Comparison of ENCODE assay signal across 11 cellular contexts in the genomic region with DNA sequence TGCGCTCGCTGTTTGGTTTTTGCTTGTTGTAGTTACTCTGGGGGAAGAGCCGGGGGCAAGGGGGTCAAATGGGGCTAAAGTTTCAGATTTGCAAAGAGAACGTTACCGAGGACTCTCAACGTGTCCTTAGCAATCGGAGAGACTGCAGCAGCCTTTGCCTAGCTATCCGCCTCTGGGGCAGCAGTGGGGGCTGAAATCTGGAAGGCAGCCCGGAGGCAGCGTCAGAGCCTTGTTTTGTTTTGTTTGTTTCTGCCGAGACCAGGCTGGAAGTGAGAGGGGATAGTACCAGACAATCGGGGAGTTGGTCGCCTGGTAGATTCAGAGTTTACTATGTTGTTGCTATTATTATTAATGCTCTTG. TPM values are rescaled to one million over a fixed set of nuclear protein-coding genes. Genes with fewer than 3 reads are reported as not detected.
DNase-seq lines count a peak whose midpoint lies in the region; ATAC-seq, FAIRE-seq and TF ChIP-seq lines count a peak whose summit lies in the region.
"Had no signal": no experiment of that assay in that cellular context is flagged by ENCODE, and none has a peak within 500 bp of the region (broad histone marks: within the 10 kb centered on the region; RNA-seq: fewer than 3 reads in every experiment).

No MANE protein-coding gene starts in this region.

- no peak for TF ChIP-seq POLR2A in A549 (IDR thresholded peaks at IDR 0.05; ENCODE audit: low read length)

- H3K27ac ChIP-seq in A549 = no peak overlapping the region

- ATAC-seq in A549 (no peak), SK-N-SH treated with all-trans-retinoic acid at 6 μM for 48 hours (peak; percentile 18; the same call in 2 of the 3 replicates), HG03457 (IDR thresholded peaks at IDR 0.05; ENCODE audit: unreplicated experiment) (no peak)

- no peaks in the 10 kb centered on the region for H3K4me1 ChIP-seq in A549

- POLR2A ChIA-PET in A549 (lab: Yijun Ruan, JAX) = no interaction called here

- TF ChIP-seq CTCF in A549 (IDR thresholded peaks at IDR 0.05) = no peak

- TF ChIP-seq EP300 in A549 (IDR thresholded peaks at IDR 0.05) = no peak

- FAIRE-seq in A549 (lab: Jason Lieb, UNC) (no peak), frontal cortex (lab: Jason Lieb, UNC) (no peak)

- CTCF ChIA-PET in A549 (lab: Yijun Ruan, JAX) = interaction anchor here (0.6 kb wide), 1 partner anchor 660 kb away, joined by 3 read pairs; no protein-coding TSS in a partner anchor

- no peak overlapping the region for H3K4me3 ChIP-seq in A549

- 0 out of 3 replicates have a peak overlapping the region, but pooled peaks have one; percentile 19 for H3K4me2 ChIP-seq in A549

- no peak for DNase-seq in A549 (ENCODE audit: low read depth in 1 of 2, low spot score in 1 of 2)
- peak; percentile 51 to 71 for DNase-seq in frontal cortex (ENCODE audit: low spot score in 2 of 2)
- peak in 53 of 56 donors; percentile 3 to 83 (median 65) for DNase-seq in nucleus accumbens (lab: John Stamatoyannopoulos, UW)
- no peak for DNase-seq in NCI-H226
- DNase-seq in NCI-H446 treated with DMSO at 0.1 percent for 48 hours (lab: John Stamatoyannopoulos, UW) = no peak
- DNase-seq in activated CD4-positive, alpha-beta T cell treated with anti-CD3 and anti-CD28 coated beads, Interleukin-2, amount 50 U/mL, for 48 hours = no peak
- DNase-seq: activated naive CD4-positive, alpha-beta T cell treated with anti-CD3 and anti-CD28 coated beads, Interleukin-2, amount 50 U/mL, for 16 hours; MV-4-11; OCI-M1 had no signal

- no peak for TF ChIP-seq RAD21 in A549 (conservative IDR thresholded peaks at IDR 0.05 in 1 of 2, IDR thresholded peaks at IDR 0.05 in 1 of 2)

- 0% methylated on average over 5 of the region's 13 CpGs for WGBS in A549 (ENCODE audit: missing lambda C conversion rate)

- no peaks in the 10 kb centered on the region for H3K9me3 ChIP-seq in A549

TF ChIP-seq in A549, 52 proteins besides CTCF, POLR2A, EP300 and RAD21 (continues in another document):
- TF ChIP-seq JUN (IDR thresholded peaks at IDR 0.05) (no peak), TP53 (CRISPR knock-in tag; IDR thresholded peaks at IDR 0.05) (no peak), NPAS2 (CRISPR knock-in tag; IDR thresholded peaks at IDR 0.05; ENCODE audit: borderline replicate concordance) (no peak), KDM5A (IDR thresholded peaks at IDR 0.05) (no peak), JUNB (IDR thresholded peaks at IDR 0.05) (no peak), HOXA7 (CRISPR knock-in tag; IDR thresholded peaks at IDR 0.05) (no peak), RARB (CRISPR knock-in tag; IDR thresholded peaks at IDR 0.05) (no peak), NFE2L2 (conservative IDR thresholded peaks at IDR 0.05; ENCODE audit: low read length) (no peak), CEBPB (IDR thresholded peaks at IDR 0.05) (no peak), RCOR1 (IDR thresholded peaks at IDR 0.05; ENCODE audit: low read depth, low read length) (no peak), SMC3 (IDR thresholded peaks at IDR 0.05) (no peak)
- TF ChIP-seq, protein P1, sequence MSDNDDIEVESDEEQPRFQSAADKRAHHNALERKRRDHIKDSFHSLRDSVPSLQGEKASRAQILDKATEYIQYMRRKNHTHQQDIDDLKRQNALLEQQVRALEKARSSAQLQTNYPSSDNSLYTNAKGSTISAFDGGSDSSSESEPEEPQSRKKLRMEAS (IDR thresholded peaks at IDR 0.05) = no peak
- TF ChIP-seq, protein P2, sequence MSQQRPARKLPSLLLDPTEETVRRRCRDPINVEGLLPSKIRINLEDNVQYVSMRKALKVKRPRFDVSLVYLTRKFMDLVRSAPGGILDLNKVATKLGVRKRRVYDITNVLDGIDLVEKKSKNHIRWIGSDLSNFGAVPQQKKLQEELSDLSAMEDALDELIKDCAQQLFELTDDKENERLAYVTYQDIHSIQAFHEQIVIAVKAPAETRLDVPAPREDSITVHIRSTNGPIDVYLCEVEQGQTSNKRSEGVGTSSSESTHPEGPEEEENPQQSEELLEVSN (IDR thresholded peaks at IDR 0.05; ENCODE audit: borderline replicate concordance, low read depth) = no peak
- TF ChIP-seq, protein P3, sequence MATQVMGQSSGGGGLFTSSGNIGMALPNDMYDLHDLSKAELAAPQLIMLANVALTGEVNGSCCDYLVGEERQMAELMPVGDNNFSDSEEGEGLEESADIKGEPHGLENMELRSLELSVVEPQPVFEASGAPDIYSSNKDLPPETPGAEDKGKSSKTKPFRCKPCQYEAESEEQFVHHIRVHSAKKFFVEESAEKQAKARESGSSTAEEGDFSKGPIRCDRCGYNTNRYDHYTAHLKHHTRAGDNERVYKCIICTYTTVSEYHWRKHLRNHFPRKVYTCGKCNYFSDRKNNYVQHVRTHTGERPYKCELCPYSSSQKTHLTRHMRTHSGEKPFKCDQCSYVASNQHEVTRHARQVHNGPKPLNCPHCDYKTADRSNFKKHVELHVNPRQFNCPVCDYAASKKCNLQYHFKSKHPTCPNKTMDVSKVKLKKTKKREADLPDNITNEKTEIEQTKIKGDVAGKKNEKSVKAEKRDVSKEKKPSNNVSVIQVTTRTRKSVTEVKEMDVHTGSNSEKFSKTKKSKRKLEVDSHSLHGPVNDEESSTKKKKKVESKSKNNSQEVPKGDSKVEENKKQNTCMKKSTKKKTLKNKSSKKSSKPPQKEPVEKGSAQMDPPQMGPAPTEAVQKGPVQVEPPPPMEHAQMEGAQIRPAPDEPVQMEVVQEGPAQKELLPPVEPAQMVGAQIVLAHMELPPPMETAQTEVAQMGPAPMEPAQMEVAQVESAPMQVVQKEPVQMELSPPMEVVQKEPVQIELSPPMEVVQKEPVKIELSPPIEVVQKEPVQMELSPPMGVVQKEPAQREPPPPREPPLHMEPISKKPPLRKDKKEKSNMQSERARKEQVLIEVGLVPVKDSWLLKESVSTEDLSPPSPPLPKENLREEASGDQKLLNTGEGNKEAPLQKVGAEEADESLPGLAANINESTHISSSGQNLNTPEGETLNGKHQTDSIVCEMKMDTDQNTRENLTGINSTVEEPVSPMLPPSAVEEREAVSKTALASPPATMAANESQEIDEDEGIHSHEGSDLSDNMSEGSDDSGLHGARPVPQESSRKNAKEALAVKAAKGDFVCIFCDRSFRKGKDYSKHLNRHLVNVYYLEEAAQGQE (IDR thresholded peaks at IDR 0.05) = no peak

TF ChIP-seq in SK-N-SH treated with all-trans-retinoic acid at 6 μM for 48 hours, 23 proteins besides CTCF, POLR2A, EP300 and RAD21:
- TF ChIP-seq, protein P4, sequence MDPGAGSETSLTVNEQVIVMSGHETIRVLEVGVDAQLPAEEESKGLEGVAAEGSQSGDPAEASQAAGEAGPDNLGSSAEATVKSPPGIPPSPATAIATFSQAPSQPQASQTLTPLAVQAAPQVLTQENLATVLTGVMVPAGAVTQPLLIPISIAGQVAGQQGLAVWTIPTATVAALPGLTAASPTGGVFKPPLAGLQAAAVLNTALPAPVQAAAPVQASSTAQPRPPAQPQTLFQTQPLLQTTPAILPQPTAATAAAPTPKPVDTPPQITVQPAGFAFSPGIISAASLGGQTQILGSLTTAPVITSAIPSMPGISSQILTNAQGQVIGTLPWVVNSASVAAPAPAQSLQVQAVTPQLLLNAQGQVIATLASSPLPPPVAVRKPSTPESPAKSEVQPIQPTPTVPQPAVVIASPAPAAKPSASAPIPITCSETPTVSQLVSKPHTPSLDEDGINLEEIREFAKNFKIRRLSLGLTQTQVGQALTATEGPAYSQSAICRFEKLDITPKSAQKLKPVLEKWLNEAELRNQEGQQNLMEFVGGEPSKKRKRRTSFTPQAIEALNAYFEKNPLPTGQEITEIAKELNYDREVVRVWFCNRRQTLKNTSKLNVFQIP (CRISPR knock-in tag; IDR thresholded peaks at IDR 0.05; ENCODE audit: borderline replicate concordance, low read depth) = no peak
- TF ChIP-seq, protein P5, sequence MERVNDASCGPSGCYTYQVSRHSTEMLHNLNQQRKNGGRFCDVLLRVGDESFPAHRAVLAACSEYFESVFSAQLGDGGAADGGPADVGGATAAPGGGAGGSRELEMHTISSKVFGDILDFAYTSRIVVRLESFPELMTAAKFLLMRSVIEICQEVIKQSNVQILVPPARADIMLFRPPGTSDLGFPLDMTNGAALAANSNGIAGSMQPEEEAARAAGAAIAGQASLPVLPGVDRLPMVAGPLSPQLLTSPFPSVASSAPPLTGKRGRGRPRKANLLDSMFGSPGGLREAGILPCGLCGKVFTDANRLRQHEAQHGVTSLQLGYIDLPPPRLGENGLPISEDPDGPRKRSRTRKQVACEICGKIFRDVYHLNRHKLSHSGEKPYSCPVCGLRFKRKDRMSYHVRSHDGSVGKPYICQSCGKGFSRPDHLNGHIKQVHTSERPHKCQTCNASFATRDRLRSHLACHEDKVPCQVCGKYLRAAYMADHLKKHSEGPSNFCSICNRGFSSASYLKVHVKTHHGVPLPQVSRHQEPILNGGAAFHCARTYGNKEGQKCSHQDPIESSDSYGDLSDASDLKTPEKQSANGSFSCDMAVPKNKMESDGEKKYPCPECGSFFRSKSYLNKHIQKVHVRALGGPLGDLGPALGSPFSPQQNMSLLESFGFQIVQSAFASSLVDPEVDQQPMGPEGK (CRISPR knock-in tag; IDR thresholded peaks at IDR 0.05; ENCODE audit: borderline replicate concordance) = no peak
- no peak for TF ChIP-seq ZNF8 (CRISPR knock-in tag; IDR thresholded peaks at IDR 0.05)
- no peak for TF ChIP-seq ZNF565 (CRISPR knock-in tag; conservative IDR thresholded peaks at IDR 0.05; ENCODE audit: low read depth)
- no peak for TF ChIP-seq CSDC2 (CRISPR knock-in tag; IDR thresholded peaks at IDR 0.05)
- TF ChIP-seq OSR1 (CRISPR knock-in tag; IDR thresholded peaks at IDR 0.05) = no peak
- no peak for TF ChIP-seq BACH2 (CRISPR knock-in tag; IDR thresholded peaks at IDR 0.05; ENCODE audit: borderline replicate concordance)
- TF ChIP-seq ESRRG (CRISPR knock-in tag; IDR thresholded peaks at IDR 0.05) = no peak

RNA-seq across cellular contexts. Expression of a gene that starts 1.2 kb away (rescaled TPM):
- polyA plus RNA-seq in A549 (2011; rRNA removed) (not detected in 2 replicates), A549 (2017; fragmentation: RNase III; extraction: RNeasy Plus Mini Kit Qiagen cat#74134 plus additional on column Dnase treatment) (not detected in 3 replicates)
- not detected in 2 replicates for polyA plus RNA-seq in A549 (2012; cell fraction: cytosol; rRNA removed)
- polyA plus RNA-seq in A549 (2012; cell fraction: nucleus; rRNA removed) = not detected in 2 replicates
- polyA minus RNA-seq in A549 (2011; rRNA and poly(A)+ RNA removed) = not detected in 2 replicates
- total RNA-seq in frontal cortex = 6.9 TPM

Comparison
In these comparisons a context has a peak if more than half of its experiments do, and no peak if none do; other contexts are left out.
1. DNase-seq: peak in frontal cortex (2 of 2) and nucleus accumbens (53 of 56); none in A549 (0 of 2), NCI-H226 (single experiment), NCI-H446 treated with DMSO at 0.1 percent for 48 hours (single experiment) and activated CD4-positive, alpha-beta T cell treated with anti-CD3 and anti-CD28 coated beads, Interleukin-2, amount 50 U/mL, for 48 hours (0 of 2).